ENCODE assay signal across 1 cellular context in the genomic region with DNA sequence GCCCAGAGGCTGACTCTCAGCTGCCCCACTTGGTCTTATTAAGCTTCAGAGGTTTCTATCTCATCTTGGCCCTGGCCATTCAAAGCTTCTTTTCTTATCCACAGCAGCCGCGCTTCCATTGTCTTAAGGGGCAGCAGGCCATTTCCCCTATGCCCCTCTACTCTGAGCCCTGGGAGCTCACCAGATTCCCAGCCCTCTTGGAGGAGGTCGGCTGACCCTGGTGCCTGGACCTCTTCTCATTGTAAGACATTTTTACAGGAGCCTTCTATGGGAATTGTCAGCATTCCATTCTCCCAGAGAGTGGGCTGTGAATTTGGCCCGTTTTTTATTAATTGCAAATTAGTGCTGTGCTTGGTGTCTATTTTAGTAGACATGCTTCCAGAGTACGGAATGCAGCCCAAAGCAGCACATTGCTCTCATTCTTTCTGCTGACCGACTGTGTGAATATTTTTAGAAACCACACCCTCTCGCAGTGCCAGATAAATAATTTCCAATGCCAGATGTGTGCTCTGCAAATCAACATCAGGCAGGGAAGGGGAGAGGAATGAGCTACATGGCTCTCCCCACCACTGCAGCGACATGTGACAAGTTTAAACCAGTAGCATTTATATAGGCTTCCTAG.
TF ChIP-seq lines count a peak whose summit lies in the region.

No MANE protein-coding gene starts in this region.

TF ChIP-seq in GM23338, 12 proteins besides CTCF, POLR2A, EP300 and RAD21 (continued from another document):
- TF ChIP-seq, protein P1, sequence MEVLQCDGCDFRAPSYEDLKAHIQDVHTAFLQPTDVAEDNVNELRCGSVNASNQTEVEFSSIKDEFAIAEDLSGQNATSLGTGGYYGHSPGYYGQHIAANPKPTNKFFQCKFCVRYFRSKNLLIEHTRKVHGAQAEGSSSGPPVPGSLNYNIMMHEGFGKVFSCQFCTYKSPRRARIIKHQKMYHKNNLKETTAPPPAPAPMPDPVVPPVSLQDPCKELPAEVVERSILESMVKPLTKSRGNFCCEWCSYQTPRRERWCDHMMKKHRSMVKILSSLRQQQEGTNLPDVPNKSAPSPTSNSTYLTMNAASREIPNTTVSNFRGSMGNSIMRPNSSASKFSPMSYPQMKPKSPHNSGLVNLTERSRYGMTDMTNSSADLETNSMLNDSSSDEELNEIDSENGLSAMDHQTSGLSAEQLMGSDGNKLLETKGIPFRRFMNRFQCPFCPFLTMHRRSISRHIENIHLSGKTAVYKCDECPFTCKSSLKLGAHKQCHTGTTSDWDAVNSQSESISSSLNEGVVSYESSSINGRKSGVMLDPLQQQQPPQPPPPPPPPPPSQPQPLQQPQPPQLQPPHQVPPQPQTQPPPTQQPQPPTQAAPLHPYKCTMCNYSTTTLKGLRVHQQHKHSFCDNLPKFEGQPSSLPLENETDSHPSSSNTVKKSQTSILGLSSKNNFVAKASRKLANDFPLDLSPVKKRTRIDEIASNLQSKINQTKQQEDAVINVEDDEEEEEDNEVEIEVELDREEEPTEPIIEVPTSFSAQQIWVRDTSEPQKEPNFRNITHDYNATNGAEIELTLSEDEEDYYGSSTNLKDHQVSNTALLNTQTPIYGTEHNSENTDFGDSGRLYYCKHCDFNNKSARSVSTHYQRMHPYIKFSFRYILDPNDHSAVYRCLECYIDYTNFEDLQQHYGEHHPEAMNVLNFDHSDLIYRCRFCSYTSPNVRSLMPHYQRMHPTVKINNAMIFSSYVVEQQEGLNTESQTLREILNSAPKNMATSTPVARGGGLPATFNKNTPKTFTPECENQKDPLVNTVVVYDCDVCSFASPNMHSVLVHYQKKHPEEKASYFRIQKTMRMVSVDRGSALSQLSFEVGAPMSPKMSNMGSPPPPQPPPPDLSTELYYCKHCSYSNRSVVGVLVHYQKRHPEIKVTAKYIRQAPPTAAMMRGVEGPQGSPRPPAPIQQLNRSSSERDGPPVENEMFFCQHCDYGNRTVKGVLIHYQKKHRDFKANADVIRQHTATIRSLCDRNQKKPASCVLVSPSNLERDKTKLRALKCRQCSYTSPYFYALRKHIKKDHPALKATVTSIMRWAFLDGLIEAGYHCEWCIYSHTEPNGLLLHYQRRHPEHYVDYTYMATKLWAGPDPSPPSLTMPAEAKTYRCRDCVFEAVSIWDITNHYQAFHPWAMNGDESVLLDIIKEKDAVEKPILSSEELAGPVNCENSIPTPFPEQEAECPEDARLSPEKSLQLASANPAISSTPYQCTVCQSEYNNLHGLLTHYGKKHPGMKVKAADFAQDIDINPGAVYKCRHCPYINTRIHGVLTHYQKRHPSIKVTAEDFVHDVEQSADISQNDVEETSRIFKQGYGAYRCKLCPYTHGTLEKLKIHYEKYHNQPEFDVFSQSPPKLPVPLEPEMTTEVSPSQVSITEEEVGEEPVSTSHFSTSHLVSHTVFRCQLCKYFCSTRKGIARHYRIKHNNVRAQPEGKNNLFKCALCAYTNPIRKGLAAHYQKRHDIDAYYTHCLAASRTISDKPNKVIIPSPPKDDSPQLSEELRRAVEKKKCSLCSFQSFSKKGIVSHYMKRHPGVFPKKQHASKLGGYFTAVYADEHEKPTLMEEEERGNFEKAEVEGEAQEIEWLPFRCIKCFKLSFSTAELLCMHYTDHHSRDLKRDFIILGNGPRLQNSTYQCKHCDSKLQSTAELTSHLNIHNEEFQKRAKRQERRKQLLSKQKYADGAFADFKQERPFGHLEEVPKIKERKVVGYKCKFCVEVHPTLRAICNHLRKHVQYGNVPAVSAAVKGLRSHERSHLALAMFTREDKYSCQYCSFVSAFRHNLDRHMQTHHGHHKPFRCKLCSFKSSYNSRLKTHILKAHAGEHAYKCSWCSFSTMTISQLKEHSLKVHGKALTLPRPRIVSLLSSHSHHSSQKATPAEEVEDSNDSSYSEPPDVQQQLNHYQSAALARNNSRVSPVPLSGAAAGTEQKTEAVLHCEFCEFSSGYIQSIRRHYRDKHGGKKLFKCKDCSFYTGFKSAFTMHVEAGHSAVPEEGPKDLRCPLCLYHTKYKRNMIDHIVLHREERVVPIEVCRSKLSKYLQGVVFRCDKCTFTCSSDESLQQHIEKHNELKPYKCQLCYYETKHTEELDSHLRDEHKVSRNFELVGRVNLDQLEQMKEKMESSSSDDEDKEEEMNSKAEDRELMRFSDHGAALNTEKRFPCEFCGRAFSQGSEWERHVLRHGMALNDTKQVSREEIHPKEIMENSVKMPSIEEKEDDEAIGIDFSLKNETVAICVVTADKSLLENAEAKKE (CRISPR knock-in tag; IDR thresholded peaks at IDR 0.05) = no peak
- TF ChIP-seq EZH2phosphoT487 (IDR thresholded peaks at IDR 0.05; ENCODE audit: unreplicated experiment) = no peak
